In the genomic region with DNA sequence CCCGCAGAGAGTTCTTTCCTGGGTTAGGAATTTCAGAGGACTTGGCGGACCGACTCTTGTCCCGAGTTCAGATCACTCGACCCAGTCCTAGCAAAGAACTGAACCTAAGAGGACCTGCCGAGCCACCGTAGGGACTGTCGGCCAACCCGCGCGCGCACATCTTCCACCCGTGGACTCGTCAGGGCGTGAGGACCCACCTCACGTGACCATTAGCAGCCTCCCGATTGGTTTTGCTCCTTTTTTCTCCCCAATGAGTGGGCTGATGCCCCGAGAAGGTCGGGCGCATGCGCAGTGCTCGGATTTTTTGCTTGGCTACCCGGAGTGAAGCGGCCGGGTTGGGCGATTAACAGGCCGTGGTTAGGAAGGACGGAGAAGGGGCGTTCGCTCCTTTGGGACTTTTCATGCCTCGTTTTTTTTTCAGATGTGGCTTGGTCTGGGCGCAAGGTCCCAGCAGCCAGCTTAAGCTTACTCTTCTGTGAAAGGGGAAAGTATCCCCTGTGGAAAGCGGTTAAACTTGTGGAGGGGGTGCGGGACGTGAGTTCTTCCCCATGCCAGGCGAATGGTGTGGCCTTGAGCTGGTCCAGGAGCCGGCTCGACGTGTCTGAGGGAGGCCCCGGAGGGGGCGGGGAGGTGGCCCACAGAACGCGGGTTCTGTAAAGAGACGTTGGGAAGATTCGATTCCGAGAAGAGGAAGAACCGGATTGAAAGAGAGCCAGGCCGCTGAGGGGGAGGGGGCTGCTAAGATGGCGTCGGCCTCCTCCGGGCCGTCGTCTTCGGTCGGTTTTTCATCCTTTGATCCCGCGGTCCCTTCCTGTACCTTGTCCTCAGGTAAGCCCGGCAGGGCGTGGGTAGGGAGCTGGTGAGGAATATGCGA, we compare ENCODE assay signal across 8 cellular contexts. TPM values are rescaled to one million over a fixed set of nuclear protein-coding genes. Genes with fewer than 3 reads are reported as not detected.
DNase-seq lines count a peak whose midpoint lies in the region; FAIRE-seq and TF ChIP-seq lines count a peak whose summit lies in the region.

A gene with protein sequence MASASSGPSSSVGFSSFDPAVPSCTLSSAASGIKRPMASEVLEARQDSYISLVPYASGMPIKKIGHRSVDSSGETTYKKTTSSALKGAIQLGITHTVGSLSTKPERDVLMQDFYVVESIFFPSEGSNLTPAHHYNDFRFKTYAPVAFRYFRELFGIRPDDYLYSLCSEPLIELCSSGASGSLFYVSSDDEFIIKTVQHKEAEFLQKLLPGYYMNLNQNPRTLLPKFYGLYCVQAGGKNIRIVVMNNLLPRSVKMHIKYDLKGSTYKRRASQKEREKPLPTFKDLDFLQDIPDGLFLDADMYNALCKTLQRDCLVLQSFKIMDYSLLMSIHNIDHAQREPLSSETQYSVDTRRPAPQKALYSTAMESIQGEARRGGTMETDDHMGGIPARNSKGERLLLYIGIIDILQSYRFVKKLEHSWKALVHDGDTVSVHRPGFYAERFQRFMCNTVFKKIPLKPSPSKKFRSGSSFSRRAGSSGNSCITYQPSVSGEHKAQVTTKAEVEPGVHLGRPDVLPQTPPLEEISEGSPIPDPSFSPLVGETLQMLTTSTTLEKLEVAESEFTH (plus strand): TSS at position 299 of the 874 bp plus-strand sequence. CDS start 445 bp downstream, at position 744.

- WGBS in neuronal stem cell (ENCODE audit: extremely low coverage in 2 of 2, insufficient read length in 2 of 2, insufficient replicate concordance in 1 of 2), 2 donors = no CpG with 5 or more reads among the region's 60 CpGs

- peak within 1 kb of the TSS; percentile 71 for H3K4me2 ChIP-seq in neuronal stem cell (ENCODE audit: insufficient read depth, low read length, poor library complexity, severe bottlenecking)

- H3K18ac ChIP-seq in neuronal stem cell (ENCODE audit: low read length) = peak within 1 kb of the TSS; percentile 71

- H3K27ac Mint-ChIP-seq in activated naive CD4-positive, alpha-beta T cell treated with anti-CD3 and anti-CD28 coated beads for 36 hours = peak within 1 kb of the TSS; percentile 99

- no peaks in the 10 kb centered on the region for H3K27me3 ChIP-seq in neuronal stem cell (ENCODE audit: control insufficient read depth in 3 of 3, insufficient read depth in 3 of 3, low read depth in 1 of 3, low read length in 3 of 3)

- peak; percentile 94 for DNase-seq in GF-D8 (lab: John Stamatoyannopoulos, UW)
- peak; percentile 98 for DNase-seq in HEK293T (ENCODE audit: extremely low spot score)
- DNase-seq in NAMALWA (ENCODE audit: low spot score) = peak; percentile 99
- peak; percentile 99 for DNase-seq in SK-N-DZ (ENCODE audit: low spot score)
- DNase-seq in activated naive CD4-positive, alpha-beta T cell treated with anti-CD3 and anti-CD28 coated beads for 36 hours = peak; percentile 99
- peak; percentile 83 to 96 for DNase-seq in frontal cortex (ENCODE audit: low spot score in 2 of 2)
- DNase-seq in neuronal stem cell (ENCODE audit: low spot score) = peak; percentile 97

- H3K36me3 ChIP-seq in neuronal stem cell (replicated peaks in 1 of 2; ENCODE audit: control insufficient read depth in 2 of 2, insufficient read depth in 2 of 2, low read length in 2 of 2) = peaks cover 4 to 25% of the 10 kb centered on the region in 2 donors

- H3K79me1 ChIP-seq in neuronal stem cell (ENCODE audit: low read depth, low read length) = peaks cover 3% of the 10 kb centered on the region

- H3K23ac ChIP-seq in neuronal stem cell (ENCODE audit: low read depth, low read length, poor library complexity) = no peak within 1 kb of the TSS

- CTCF ChIA-PET in HEK293T (lab: Yijun Ruan, JAX) = interaction anchor here (0.6 kb wide), 1 partner anchor 13 kb away, joined by 3 read pairs; no protein-coding TSS in a partner anchor
- CTCF ChIA-PET in activated naive CD4-positive, alpha-beta T cell treated with anti-CD3 and anti-CD28 coated beads for 36 hours (lab: Charles Lee) = interaction anchor here (0.7 to 1.4 kb wide), 6 partner anchors 8 to 597 kb away, joined by 3 to 4 read pairs (median 4); a partner anchor contains a TSS

- H2AK5ac ChIP-seq in neuronal stem cell (ENCODE audit: low read depth, low read length) = no peak within 1 kb of the TSS

- H2BK5ac ChIP-seq in neuronal stem cell (ENCODE audit: low read length) = no peak within 1 kb of the TSS

- H4K8ac ChIP-seq in neuronal stem cell (ENCODE audit: low read depth, low read length) = no peak within 1 kb of the TSS

- H2BK15ac ChIP-seq in neuronal stem cell (ENCODE audit: low read length) = no peak within 1 kb of the TSS

- TF ChIP-seq CTCF in subcutaneous adipose tissue (IDR thresholded peaks at IDR 0.05; ENCODE audit: low read depth) = no peak

- H3K4me1 Mint-ChIP-seq in activated naive CD4-positive, alpha-beta T cell treated with anti-CD3 and anti-CD28 coated beads for 36 hours (ENCODE audit: low read depth) = peaks cover 39% of the 10 kb centered on the region

- H3K9ac ChIP-seq in neuronal stem cell (ENCODE audit: low read depth, low read length, poor library complexity) = peak within 1 kb of the TSS; percentile 91

- peak within 1 kb of the TSS; percentile 98 for H3K4me3 ChIP-seq in neuronal stem cell (ENCODE audit: low read length in 2 of 2)

- peak within 1 kb of the TSS; percentile 82 for H2AFZ ChIP-seq in neuronal stem cell (ENCODE audit: low read length)

- H3K9me3 ChIP-seq in neuronal stem cell (replicated peaks in 1 of 2; ENCODE audit: control insufficient read depth in 2 of 2, insufficient read depth in 1 of 2, low read depth in 1 of 2, low read length in 2 of 2) = no peaks in the 10 kb centered on the region

- POLR2A ChIA-PET in HEK293T (lab: Yijun Ruan, JAX) = interaction anchor here (0.6 to 2.8 kb wide), 12 partner anchors 9 to 134 kb away, joined by 3 to 17 read pairs (median 6); a partner anchor contains a TSS

- no peak within 1 kb of the TSS for H3K4ac ChIP-seq in neuronal stem cell (ENCODE audit: low read length)

- peak within 1 kb of the TSS; percentile 38 for H3K27ac ChIP-seq in neuronal stem cell (replicated peaks; ENCODE audit: low read length)

- intact Hi-C loops in activated naive CD4-positive, alpha-beta T cell treated with anti-CD3 and anti-CD28 coated beads for 36 hours (cut with micrococcal nuclease) = loop anchor here (1.0 to 10.0 kb wide), 12 partner anchors 8 to 849 kb away; a partner anchor contains a TSS

- H2BK12ac ChIP-seq in neuronal stem cell (ENCODE audit: low read length) = no peak within 1 kb of the TSS

- H3K4me1 ChIP-seq in neuronal stem cell (ENCODE audit: control insufficient read depth in 2 of 2, insufficient read depth in 1 of 2, low read depth in 1 of 2, low read length in 2 of 2) = peaks cover 2 to 5% of the 10 kb centered on the region in 2 donors

- no peak within 1 kb of the TSS for H2BK120ac ChIP-seq in neuronal stem cell (ENCODE audit: low read depth, low read length)

- no peaks in the 10 kb centered on the region for H3K9me3 Mint-ChIP-seq in activated naive CD4-positive, alpha-beta T cell treated with anti-CD3 and anti-CD28 coated beads for 36 hours

- H4K91ac ChIP-seq in neuronal stem cell (ENCODE audit: low read depth, low read length, poor library complexity) = no peak within 1 kb of the TSS

- H3K36me3 Mint-ChIP-seq in activated naive CD4-positive, alpha-beta T cell treated with anti-CD3 and anti-CD28 coated beads for 36 hours (ENCODE audit: low read depth) = peaks cover 20% of the 10 kb centered on the region

- peak within 1 kb of the TSS; percentile 99 for H3K4me3 Mint-ChIP-seq in activated naive CD4-positive, alpha-beta T cell treated with anti-CD3 and anti-CD28 coated beads for 36 hours

- H3K14ac ChIP-seq in neuronal stem cell (ENCODE audit: low read length) = no peak within 1 kb of the TSS

- no peaks in the 10 kb centered on the region for H3K27me3 Mint-ChIP-seq in activated naive CD4-positive, alpha-beta T cell treated with anti-CD3 and anti-CD28 coated beads for 36 hours (ENCODE audit: low read depth)

- no peak for FAIRE-seq in frontal cortex (lab: Jason Lieb, UNC)

TF ChIP-seq in HEK293T, 16 proteins besides CTCF, POLR2A, EP300 and RAD21:
- TF ChIP-seq L3MBTL2 (conservative IDR thresholded peaks at IDR 0.05) (peak; percentile 76), TARDBP (IDR thresholded peaks at IDR 0.05) (peak; percentile 97), ELF4 (IDR thresholded peaks at IDR 0.05) (no peak), LEF1 (IDR thresholded peaks at IDR 0.05; ENCODE audit: borderline replicate concordance) (no peak), BHLHE40 (IDR thresholded peaks at IDR 0.05; ENCODE audit: borderline replicate concordance) (no peak)

RNA-seq across cellular contexts. Expression of the gene that starts here (rescaled TPM):
- polyA plus RNA-seq in SK-N-DZ (2014; cell fraction: cytosol; rRNA removed) = 50.6 and 55.8 TPM in 2 replicates
- 46.4 and 75.2 TPM in 2 replicates for polyA plus RNA-seq in SK-N-DZ (2014; cell fraction: nucleus; rRNA removed)
- 10 to 100 TPM; 72.6 to 82.5 TPM for total RNA-seq in activated naive CD4-positive, alpha-beta T cell treated with anti-CD3 and anti-CD28 coated beads for 36 hours
- total RNA-seq in frontal cortex (70.5 TPM), subcutaneous adipose tissue (10 to 100 TPM; 29.7 to 70.9 (median 46.6) TPM)
- polyA plus RNA-seq in neuronal stem cell (2013, experiment 1 of 2) = 93.0 TPM
- 97.5 TPM for polyA plus RNA-seq in neuronal stem cell (2013, experiment 2 of 2)

Comparison
In these comparisons a context has a peak if more than half of its experiments do, and no peak if none do; other contexts are left out.
1. Peak in every context shown above with its lines: DNase-seq, H3K4me3 ChIP-seq and H3K27ac ChIP-seq.